Comparison of ENCODE assay signal across 7 cellular contexts in the genomic region with DNA sequence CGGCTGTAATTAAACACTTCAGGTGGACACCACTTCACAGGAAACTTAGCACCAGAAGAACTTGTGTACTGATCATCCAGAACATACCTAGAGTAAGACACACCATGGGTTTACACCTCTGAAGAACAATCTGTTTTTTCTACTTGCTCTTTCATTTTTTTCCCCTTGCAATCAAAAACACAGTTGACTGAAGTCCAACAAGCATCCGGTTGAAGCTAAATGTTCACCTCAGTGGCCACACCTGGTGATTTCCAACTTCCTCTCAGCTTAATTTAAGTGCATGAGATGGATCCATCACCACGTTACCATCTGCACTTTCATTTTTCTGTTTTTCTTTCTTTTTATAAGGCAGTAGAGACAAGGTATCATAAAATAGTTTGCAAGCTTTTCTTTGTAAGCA.
A peak's percentile ranks its signal among the peaks of the same experiment; 100 is the strongest.
DNase-seq lines count a peak whose midpoint lies in the region; ATAC-seq lines count a peak whose summit lies in the region.

No MANE protein-coding gene starts in this region.

- DNase-seq in germinal center (ENCODE audit: low spot score) (peak; percentile 57), hypothalamus (lab: John Stamatoyannopoulos, UW) (no peak), NCI-H524 (lab: John Stamatoyannopoulos, UW) (no peak), AML-193 (lab: John Stamatoyannopoulos, UW) (no peak)

- ATAC-seq in GM18858 (IDR thresholded peaks at IDR 0.05; ENCODE audit: unreplicated experiment) (peak; percentile 89), GM21447 (IDR thresholded peaks at IDR 0.05; ENCODE audit: unreplicated experiment) (peak; percentile 94), HG03432 (IDR thresholded peaks at IDR 0.05; ENCODE audit: unreplicated experiment) (peak; percentile 85)
